In genomic region chr6:28353356-28353755, GRCh38 we compare ENCODE assay signal across 15 cellular contexts. TPM values are rescaled to one million over a fixed set of nuclear protein-coding genes. Genes with fewer than 3 reads are reported as not detected.
A peak's percentile ranks its signal among the peaks of the same experiment; 100 is the strongest.
DNase-seq lines count a peak whose midpoint lies in the region; ATAC-seq, FAIRE-seq and TF ChIP-seq lines count a peak whose summit lies in the region.
"Had no signal": no experiment of that assay in that cellular context is flagged by ENCODE, and none has a peak within 500 bp of the region (broad histone marks: within the 10 kb centered on the region; RNA-seq: fewer than 3 reads in every experiment).

No MANE protein-coding gene starts in this region.

- peaks cover 5% of the 10 kb centered on the region for H3K79me1 ChIP-seq in mesendoderm (ENCODE audit: low read length)

- H3K36me3 Mint-ChIP-seq in MCF 10A (ENCODE audit: insufficient read depth, unreplicated experiment) (peaks cover 5% of the 10 kb centered on the region), type B pancreatic cell (peaks cover 8% of the 10 kb centered on the region)

- no peaks in the 10 kb centered on the region for H3K9me3 Mint-ChIP-seq in MCF 10A (ENCODE audit: unreplicated experiment)
- H3K9me3 Mint-ChIP-seq in type B pancreatic cell, result no peaks in the 10 kb centered on the region
- H3K9me3 Mint-ChIP-seq: activated CD4-positive, alpha-beta memory T cell treated with anti-CD3 and anti-CD28 coated beads for 36 hours; activated T-helper 17 cell treated with anti-CD3 and anti-CD28 coated beads, Interleukin-2, amount 50 U/mL, for 72 hours had no signal

- no peak overlapping the region for H3K56ac ChIP-seq in mesendoderm (ENCODE audit: low read length)

- no peak overlapping the region for H2AK5ac ChIP-seq in mesendoderm (ENCODE audit: low read length)

- DNase-seq in MCF 10A (ENCODE audit: unreplicated experiment) (no peak), mammary epithelial cell (no peak), bronchial epithelial cell (ENCODE audit: low read depth) (no peak), myocyte (ENCODE audit: low read depth) (peak; percentile 41), type B pancreatic cell (ENCODE audit: extremely low spot score, unreplicated experiment) (no peak), mesendoderm (no peak), NOMO-1 (lab: John Stamatoyannopoulos, UW; ENCODE audit: unreplicated experiment in 2 of 2) (no peak)
- DNase-seq: activated CD4-positive, alpha-beta memory T cell treated with anti-CD3 and anti-CD28 coated beads for 36 hours; effector CD8-positive, alpha-beta T cell; NCI-H1105 treated with DMSO at 0.1 percent for 48 hours; RPMI8226 had no signal

- H3K27ac Mint-ChIP-seq in MCF 10A (ENCODE audit: low read depth, unreplicated experiment), result peak overlapping the region; percentile 77
- H3K27ac Mint-ChIP-seq in type B pancreatic cell, result peak overlapping the region; percentile 36
- H3K27ac Mint-ChIP-seq: activated CD4-positive, alpha-beta memory T cell treated with anti-CD3 and anti-CD28 coated beads for 36 hours; activated T-helper 17 cell treated with anti-CD3 and anti-CD28 coated beads, Interleukin-2, amount 50 U/mL, for 72 hours had no signal

- H2BK5ac ChIP-seq in mesendoderm (ENCODE audit: low read length), result no peak overlapping the region

- POLR2A ChIA-PET in MCF 10A (lab: Yijun Ruan, JAX), result interaction anchor here (1.0 to 7.6 kb wide), 8 partner anchors 16 to 249 kb away, joined by 3 to 110 read pairs (median 16); partner anchors contain the start of genes ZKSCAN4, ZKSCAN8, ZSCAN26 and ZSCAN31

- H3K4me1 ChIP-seq in mammary epithelial cell (ENCODE audit: insufficient read depth, low read length) (peaks cover 24% of the 10 kb centered on the region), mesendoderm (ENCODE audit: control insufficient read depth, low read depth, low read length) (peaks cover 4% of the 10 kb centered on the region)

- H4K20me1 ChIP-seq in mammary epithelial cell (ENCODE audit: insufficient read depth, low read length), result no peaks in the 10 kb centered on the region

- ATAC-seq in GM18907 (IDR thresholded peaks at IDR 0.05; ENCODE audit: unreplicated experiment), result no peak
- ATAC-seq: activated T-helper 17 cell treated with anti-CD3 and anti-CD28 coated beads, Interleukin-2, amount 50 U/mL, for 72 hours had no signal

- H3K9me3 ChIP-seq in mammary epithelial cell (replicated peaks; ENCODE audit: insufficient read depth, low read length), result no peaks in the 10 kb centered on the region
- H3K9me3 ChIP-seq: thoracic aorta had no signal

- TF ChIP-seq CTCF in MCF 10A (IDR thresholded peaks at IDR 0.05; ENCODE audit: unreplicated experiment) (no peak), mammary epithelial cell (conservative IDR thresholded peaks at IDR 0.05 in 1 of 2, IDR thresholded peaks at IDR 0.05 in 1 of 2; ENCODE audit: extremely low read depth in 1 of 2, insufficient read depth in 1 of 2, low read depth in 1 of 2, low read length in 2 of 2) (no peak), bronchial epithelial cell (IDR thresholded peaks at IDR 0.05; ENCODE audit: insufficient read depth, low read length, severe bottlenecking) (no peak), type B pancreatic cell (conservative IDR thresholded peaks at IDR 0.05) (no peak)

- dilution Hi-C loops in mammary epithelial cell (cut with HindIII; ENCODE audit: low sequenced_read_pairs), result no loop called here

- H2BK120ac ChIP-seq in mesendoderm (ENCODE audit: low read depth, low read length), result no peak overlapping the region

- H3K36me3 ChIP-seq in mammary epithelial cell (ENCODE audit: insufficient read depth, low read length) (no peaks in the 10 kb centered on the region), bronchial epithelial cell (ENCODE audit: control insufficient read depth, insufficient read depth, low read length) (no peaks in the 10 kb centered on the region), mesendoderm (ENCODE audit: control insufficient read depth, insufficient read depth, low read length) (no peaks in the 10 kb centered on the region)
- H3K36me3 ChIP-seq: thoracic aorta had no signal

- H3K4me3 Mint-ChIP-seq in MCF 10A (ENCODE audit: unreplicated experiment), result peak overlapping the region; percentile 52
- H3K4me3 Mint-ChIP-seq in type B pancreatic cell, result peak overlapping the region; percentile 22
- H3K4me3 Mint-ChIP-seq: activated CD4-positive, alpha-beta memory T cell treated with anti-CD3 and anti-CD28 coated beads for 36 hours; activated T-helper 17 cell treated with anti-CD3 and anti-CD28 coated beads, Interleukin-2, amount 50 U/mL, for 72 hours had no signal

- no peak overlapping the region for H3K4ac ChIP-seq in mesendoderm (ENCODE audit: low read depth, low read length)

- H3K27ac ChIP-seq in mammary epithelial cell (ENCODE audit: insufficient read depth, low read depth, low read length) (no peak overlapping the region), mesendoderm (ENCODE audit: low read depth, low read length) (no peak overlapping the region)

- CTCF ChIA-PET in MCF 10A (lab: Yijun Ruan, JAX), result interaction anchor here (0.5 to 5.5 kb wide), 7 partner anchors 18 to 1206 kb away, joined by 3 to 32 read pairs (median 4); partner anchors contain the start of gene ZSCAN26
- CTCF ChIA-PET in mammary epithelial cell (lab: Charles Lee; ENCODE audit: low non-redundant PET), result no interaction called here

- H3K27me3 Mint-ChIP-seq in MCF 10A (ENCODE audit: insufficient read depth, unreplicated experiment) (no peaks in the 10 kb centered on the region), type B pancreatic cell (peaks cover 2% of the 10 kb centered on the region)
- H3K27me3 Mint-ChIP-seq: activated CD4-positive, alpha-beta memory T cell treated with anti-CD3 and anti-CD28 coated beads for 36 hours; activated T-helper 17 cell treated with anti-CD3 and anti-CD28 coated beads, Interleukin-2, amount 50 U/mL, for 72 hours had no signal

- H3K4me3 ChIP-seq in mammary epithelial cell (replicated peaks in 1 of 3; ENCODE audit: insufficient read depth in 1 of 3, low read depth in 2 of 3, low read length in 3 of 3) (no peak overlapping the region), bronchial epithelial cell (ENCODE audit: low read depth, low read length) (peak overlapping the region; percentile 21), mesendoderm (ENCODE audit: low read length) (no peak overlapping the region)
- H3K4me3 ChIP-seq: smooth muscle cell, thoracic aorta had no signal

- no peak overlapping the region for H4K5ac ChIP-seq in mesendoderm (ENCODE audit: low read length)

- H3K79me2 ChIP-seq in mammary epithelial cell (ENCODE audit: insufficient read depth, low read length) (peaks cover 29% of the 10 kb centered on the region), mesendoderm (ENCODE audit: control insufficient read depth, insufficient read depth, low read length) (peaks cover 12% of the 10 kb centered on the region)

- in situ Hi-C loops in mammary epithelial cell (cut with MboI; ENCODE audit: low sequenced_read_pairs in 2 of 2), result loop anchor here in 1 of 2 donors (10.0 kb wide), 1 partner anchor 219 kb away; no protein-coding TSS in a partner anchor

- 98% methylated on average over 3 of the region's 3 CpGs for WGBS in mammary epithelial cell (ENCODE audit: low coverage, missing lambda C conversion rate)
- no CpG with 5 or more reads among the region's 3 CpGs for WGBS in mesendoderm (ENCODE audit: extremely low coverage, insufficient coverage, low lambda C conversion rate)

- H3K27me3 ChIP-seq in mammary epithelial cell (ENCODE audit: insufficient read depth, low read length), result no peaks in the 10 kb centered on the region
- H3K27me3 ChIP-seq in bronchial epithelial cell (ENCODE audit: control insufficient read depth, insufficient read depth, low read length), result no peaks in the 10 kb centered on the region
- H3K27me3 ChIP-seq in mesendoderm (ENCODE audit: insufficient read depth, low read length, poor library complexity), result no peaks in the 10 kb centered on the region

- BruUV-seq in MCF 10A (replicated peaks; lab: Mats Ljungman, UMichigan) (no TSS peak), mammary epithelial cell (replicated peaks; lab: Mats Ljungman, UMichigan) (no TSS peak)

- H3K9ac ChIP-seq in mammary epithelial cell (ENCODE audit: insufficient read depth, low read length) (no peak overlapping the region), mesendoderm (ENCODE audit: low read length) (no peak overlapping the region)

- intact Hi-C loops in MCF 10A (cut with micrococcal nuclease), result no loop called here
- intact Hi-C loops in mammary epithelial cell (cut with micrococcal nuclease), result loop anchor here (10.0 kb wide), 1 partner anchor 1169 kb away; no protein-coding TSS in a partner anchor

- H3K4me2 ChIP-seq in mammary epithelial cell (ENCODE audit: insufficient read depth, low read depth, low read length) (no peak overlapping the region), mesendoderm (ENCODE audit: low read length) (no peak overlapping the region)
- H3K4me2 ChIP-seq: smooth muscle cell had no signal

- no peak overlapping the region for H3K23ac ChIP-seq in mesendoderm (ENCODE audit: low read length)

- no peak for FAIRE-seq in bronchial epithelial cell (lab: Jason Lieb, UNC)

- H4K8ac ChIP-seq in mesendoderm (ENCODE audit: low read depth, low read length), result no peak overlapping the region

- H3K4me1 Mint-ChIP-seq in MCF 10A (ENCODE audit: insufficient read depth, unreplicated experiment), result peaks cover 18% of the 10 kb centered on the region
- peaks cover 40% of the 10 kb centered on the region for H3K4me1 Mint-ChIP-seq in type B pancreatic cell (ENCODE audit: unreplicated experiment)

- H2AFZ ChIP-seq in mammary epithelial cell (ENCODE audit: low read depth, low read length), result no peak overlapping the region

- no peak overlapping the region for H2BK15ac ChIP-seq in mesendoderm (replicated peaks; ENCODE audit: low read depth)

- H3K18ac ChIP-seq in mesendoderm (ENCODE audit: low read length), result no peak overlapping the region

RNA-seq across cellular contexts. Expression of gene ZKSCAN3, which starts 3.6 kb away (rescaled TPM):
- 2.7 and 3.7 TPM in 2 replicates for total RNA-seq in MCF 10A (2022)
- 1 to 10 TPM; 4.0 to 4.1 TPM for total RNA-seq in mammary epithelial cell
- 2.4 TPM for polyA plus RNA-seq in mammary epithelial cell
- polyA minus RNA-seq in mammary epithelial cell, result 7.1 TPM
- total RNA-seq in bronchial epithelial cell, result 2.6 and 3.2 TPM in 2 replicates
- total RNA-seq in myocyte, result 4.4 and 5.5 TPM in 2 replicates
- 3.5 TPM for polyA plus RNA-seq in myocyte (2012)
- 9.3 and 12.6 TPM in 2 replicates for total RNA-seq in type B pancreatic cell (ENCODE audit: low replicate concordance)
- polyA plus RNA-seq in mesendoderm (2013, experiment 1 of 2), result 2.9 TPM
- polyA plus RNA-seq in mesendoderm (2013, experiment 2 of 2), result 2.8 TPM

RNA-seq across cellular contexts. Expression of gene ZSCAN31, which starts 17.4 kb away (rescaled TPM):
- total RNA-seq in MCF 10A (2022) (5.0 and 6.7 TPM in 2 replicates), mammary epithelial cell (1 to 10 TPM; 3.8 to 5.8 TPM), bronchial epithelial cell (12.1 and 41.9 TPM in 2 replicates), myocyte (12.5 and 13.2 TPM in 2 replicates), type B pancreatic cell (ENCODE audit: low replicate concordance) (6.2 TPM in 2 replicates)
- polyA plus RNA-seq in mammary epithelial cell, result 1.4 TPM
- not detected for polyA minus RNA-seq in mammary epithelial cell
- polyA plus RNA-seq in myocyte (2012), result 11.3 TPM
- polyA plus RNA-seq in mesendoderm (2013, experiment 1 of 2), result 3.5 TPM
- 4.3 TPM for polyA plus RNA-seq in mesendoderm (2013, experiment 2 of 2)

RNA-seq across cellular contexts. Expression of gene ZSCAN12, which starts 46.2 kb away (rescaled TPM):
- total RNA-seq in MCF 10A (2022) (4.4 and 5.3 TPM in 2 replicates), mammary epithelial cell (1 to 10 TPM; 5.3 to 8.5 TPM), bronchial epithelial cell (4.7 and 6.8 TPM in 2 replicates), myocyte (4.0 TPM in 2 replicates), type B pancreatic cell (ENCODE audit: low replicate concordance) (9.6 and 12.4 TPM in 2 replicates)
- polyA plus RNA-seq in mammary epithelial cell, result 1.9 TPM
- 2.0 TPM for polyA minus RNA-seq in mammary epithelial cell
- 1.5 TPM for polyA plus RNA-seq in myocyte (2012)
- 3.7 TPM for polyA plus RNA-seq in mesendoderm (2013, experiment 1 of 2)
- 3.7 TPM for polyA plus RNA-seq in mesendoderm (2013, experiment 2 of 2)
